ENCODE assay signal across 8 cellular contexts in the genomic region with DNA sequence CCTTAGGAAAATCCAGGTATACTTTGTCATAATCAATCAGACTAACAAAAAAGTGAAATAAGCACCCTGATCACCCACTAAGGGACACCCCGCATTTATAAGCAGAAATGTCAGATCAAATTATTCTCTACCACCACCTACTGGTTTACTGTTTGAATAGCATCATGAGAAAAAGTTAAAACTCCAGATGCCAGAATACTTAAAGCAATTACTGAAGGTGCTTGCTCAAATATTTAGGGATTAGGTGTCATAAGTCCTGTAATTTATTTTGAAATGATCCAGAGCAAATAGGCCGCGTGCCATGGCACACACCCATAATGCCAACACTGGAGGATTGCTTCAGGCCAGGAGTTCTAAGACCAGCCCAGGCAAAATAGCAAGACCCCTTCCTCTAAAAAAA. TPM values are rescaled to one million over a fixed set of nuclear protein-coding genes. Genes with fewer than 3 reads are reported as not detected.
A peak's percentile ranks its signal among the peaks of the same experiment; 100 is the strongest.
DNase-seq lines count a peak whose midpoint lies in the region; ATAC-seq, FAIRE-seq and TF ChIP-seq lines count a peak whose summit lies in the region.

No MANE protein-coding gene starts in this region.

- peaks cover 0 to 6% (median 0%) of the 10 kb centered on the region in 11 experiments; a peak in 1 of 22 replicates for H3K9me3 ChIP-seq in BLaER1 treated with 17β-estradiol and CSF1 and Interleukin-3, amounts not matched to agents 10 nM and 100 nM (replicated peaks in 1 of 11)
- H3K9me3 ChIP-seq in OCI-LY7 (ENCODE audit: low read length) (no peaks in the 10 kb centered on the region), H1 (ENCODE audit: insufficient read depth in 2 of 2, low read depth in 1 of 2, low read length in 1 of 2) (no peaks in the 10 kb centered on the region), osteoblast (ENCODE audit: low read depth, low read length) (no peaks in the 10 kb centered on the region)

- intact Hi-C loops in OCI-LY7 (cut with micrococcal nuclease; ENCODE audit: unreplicated experiment): loop anchor here (5.0 kb wide), 1 partner anchor 58 kb away; no protein-coding TSS in a partner anchor

- peak in 1 of 2 experiments; percentile 33; a peak in 3 of 4 replicates for TF ChIP-seq RAD21 in H1 (IDR thresholded peaks at IDR 0.05 in 1 of 2, conservative IDR thresholded peaks at IDR 0.05 in 1 of 2; ENCODE audit: low read depth in 2 of 2, low read length in 2 of 2)

- no peak overlapping the region for H2BK20ac ChIP-seq in H1 (ENCODE audit: low read length)

- DNase-seq in GM13977 (ENCODE audit: low spot score) (peak; percentile 48), OCI-LY7 (ENCODE audit: low spot score) (peak; percentile 63), H1 (ENCODE audit: low read depth in 1 of 2, low spot score in 2 of 2) (no peak), osteoblast (ENCODE audit: insufficient read length, low spot score, missing footprints) (no peak), cortex of kidney (lab: John Stamatoyannopoulos, UW) (no peak)

- H2BK120ac ChIP-seq in H1 (replicated peaks; ENCODE audit: low read depth, low read length): no peak overlapping the region

- TF ChIP-seq POLR2A in H1 (IDR thresholded peaks at IDR 0.05; ENCODE audit: control extremely low read depth in 1 of 2, low read depth in 2 of 2, low read length in 2 of 2): no peak

- no peak for TF ChIP-seq EP300 in H1 (IDR thresholded peaks at IDR 0.05; ENCODE audit: borderline replicate concordance in 1 of 2, low read depth in 2 of 2, low read length in 2 of 2)

- H4K91ac ChIP-seq in H1 (replicated peaks; ENCODE audit: insufficient read length, low read length): no peak overlapping the region

- 90% methylated on average over 3 of the region's 3 CpGs; no CpG with 5 or more reads in 1 of the 2 experiments for WGBS in H1 (ENCODE audit: extremely low coverage in 1 of 2, insufficient coverage in 1 of 2, insufficient read length in 1 of 2, insufficient replicate concordance in 2 of 2, low coverage in 1 of 2, low lambda C conversion rate in 2 of 2, missing lambda C conversion rate in 1 of 2), 2 experiments

- H3K79me2 ChIP-seq in OCI-LY7 (ENCODE audit: insufficient read depth, low read depth, low read length) (peaks cover 66% of the 10 kb centered on the region), H1 (ENCODE audit: control insufficient read depth in 1 of 2, insufficient read depth in 2 of 2, low read length in 2 of 2) (peaks cover 0 to 31% of the 10 kb centered on the region in 2 experiments; a peak in 2 of 4 replicates), osteoblast (ENCODE audit: insufficient read depth, low read length) (peaks cover 53% of the 10 kb centered on the region)

- CTCF ChIA-PET in OCI-LY7 (lab: Charles Lee; ENCODE audit: unreplicated experiment): no interaction called here
- CTCF ChIA-PET in H1 (lab: Charles Lee; ENCODE audit: partially characterized antibody): interaction anchor here (0.7 to 5.8 kb wide), 31 partner anchors 10 to 1587 kb away, joined by 3 to 32 read pairs (median 4); partner anchors contain the start of gene TNS4

- no peak overlapping the region for H2BK15ac ChIP-seq in H1 (ENCODE audit: low read length)

- H3K27me3 ChIP-seq in BLaER1 treated with 17β-estradiol and CSF1 and Interleukin-3, amounts not matched to agents 10 nM and 100 nM: no peaks in the 10 kb centered on the region
- H3K27me3 ChIP-seq in H1 (replicated peaks in 1 of 4; ENCODE audit: control insufficient read depth in 3 of 4, extremely low read depth in 1 of 4, insufficient read depth in 3 of 4, low read length in 3 of 4): no peaks in the 10 kb centered on the region
- no peaks in the 10 kb centered on the region for H3K27me3 ChIP-seq in osteoblast (ENCODE audit: insufficient read depth, low read length)

- H2AK5ac ChIP-seq in H1 (ENCODE audit: low read depth, low read length): no peak overlapping the region

- POLR2A ChIA-PET in OCI-LY7 (lab: Charles Lee) (interaction anchor here (1.0 kb wide), 1 partner anchor 8 kb away, joined by 3 read pairs; no protein-coding TSS in a partner anchor), H1 (lab: Charles Lee; ENCODE audit: partially characterized antibody) (interaction anchor here (0.9 to 1.0 kb wide), 2 partner anchors 50 to 52 kb away, joined by 3 read pairs; no protein-coding TSS in a partner anchor)

- FAIRE-seq in H1 (lab: Jason Lieb, UNC): no peak

- no peak overlapping the region for H2AFZ ChIP-seq in OCI-LY7 (ENCODE audit: low read length)
- no peak overlapping the region for H2AFZ ChIP-seq in H1 (ENCODE audit: low read length)
- H2AFZ ChIP-seq in osteoblast (ENCODE audit: low read length): no peak overlapping the region

- in situ Hi-C loops in GM13977 (cut with MboI; ENCODE audit: low pct_unique_long_range_greater_than_20kb, low sequenced_read_pairs, unreplicated experiment): no loop called here

- no TSS peak for BruUV-seq in OCI-LY7 (replicated peaks; lab: Mats Ljungman, UMichigan)

- H3K27ac ChIP-seq in BLaER1 treated with 17β-estradiol and CSF1 and Interleukin-3, amounts not matched to agents 10 nM and 100 nM: no peak overlapping the region
- no peak overlapping the region for H3K27ac ChIP-seq in OCI-LY7 (ENCODE audit: low read depth, low read length, poor library complexity, severe bottlenecking)
- H3K27ac ChIP-seq in H1 (ENCODE audit: low read depth, low read length): no peak overlapping the region
- H3K27ac ChIP-seq in osteoblast (ENCODE audit: low read depth, low read length): peak overlapping the region; percentile 91

- peak overlapping the region in 7 of 10 experiments; percentile 81 to 91 (median 88); a peak in 7 of 20 replicates for H3K4me3 ChIP-seq in BLaER1 treated with 17β-estradiol and CSF1 and Interleukin-3, amounts not matched to agents 10 nM and 100 nM
- peak overlapping the region; percentile 80 for H3K4me3 ChIP-seq in OCI-LY7 (ENCODE audit: low read depth, low read length, poor library complexity, severe bottlenecking)
- H3K4me3 ChIP-seq in H1 (ENCODE audit: extremely low read depth in 1 of 4, insufficient read depth in 2 of 4, low read depth in 3 of 4, low read length in 4 of 4): peak overlapping the region in 1 of 4 experiments; percentile 95; a peak in 1 of 8 replicates
- peak overlapping the region; percentile 63 for H3K4me3 ChIP-seq in osteoblast (ENCODE audit: insufficient read depth, low read length)

- no peak overlapping the region for H4K8ac ChIP-seq in H1 (ENCODE audit: extremely low read depth, insufficient read depth, low read length)

- H3K4me1 ChIP-seq in BLaER1 treated with 17β-estradiol and CSF1 and Interleukin-3, amounts not matched to agents 10 nM and 100 nM: peaks cover 38 to 58% (median 49%) of the 10 kb centered on the region in 10 experiments
- H3K4me1 ChIP-seq in OCI-LY7 (ENCODE audit: insufficient read depth, low read length, poor library complexity, severe bottlenecking) (peaks cover 26% of the 10 kb centered on the region), H1 (replicated peaks in 1 of 4; ENCODE audit: control insufficient read depth in 3 of 4, insufficient read depth in 4 of 4, low read length in 3 of 4) (peaks cover 0 to 12% (median 5%) of the 10 kb centered on the region in 4 experiments; a peak in 4 of 7 replicates), osteoblast (ENCODE audit: insufficient read depth, low read length) (peaks cover 26% of the 10 kb centered on the region)

- H3K9me2 ChIP-seq in OCI-LY7 (ENCODE audit: insufficient read depth, low read length): no peaks in the 10 kb centered on the region

- H2BK5ac ChIP-seq in H1 (ENCODE audit: low read depth, low read length): no peak overlapping the region

- H3K18ac ChIP-seq in H1 (ENCODE audit: extremely low read depth, low read length): no peak overlapping the region

- H4K5ac ChIP-seq in H1 (ENCODE audit: insufficient read length, low read depth, low read length): no peak overlapping the region

- TF ChIP-seq CTCF in GM13977 (IDR thresholded peaks at IDR 0.05; ENCODE audit: extremely low read depth, insufficient read depth, missing control alignments) (peak; percentile 38), OCI-LY7 (conservative IDR thresholded peaks at IDR 0.05; ENCODE audit: low read length) (peak; percentile 83), H1 (IDR thresholded peaks at IDR 0.05; ENCODE audit: control extremely low read depth in 1 of 3, insufficient read depth in 1 of 3, low read depth in 1 of 3, low read length in 3 of 3) (peak in 2 of 3 experiments; percentile 28 to 58; a peak in 2 of 4 replicates), osteoblast (IDR thresholded peaks at IDR 0.05; ENCODE audit: extremely low read depth, low read depth, low read length) (peak; percentile 61)

- peaks cover 0 to 62% (median 50%) of the 10 kb centered on the region in 11 experiments; a peak in 19 of 22 replicates for H3K36me3 ChIP-seq in BLaER1 treated with 17β-estradiol and CSF1 and Interleukin-3, amounts not matched to agents 10 nM and 100 nM
- H3K36me3 ChIP-seq in OCI-LY7 (ENCODE audit: insufficient read depth, low read length) (peaks cover 66% of the 10 kb centered on the region), H1 (ENCODE audit: control insufficient read depth in 2 of 4, insufficient read depth in 4 of 4, low read length in 3 of 4) (peaks cover 12 to 60% (median 36%) of the 10 kb centered on the region in 4 experiments), osteoblast (ENCODE audit: insufficient read depth, low read length) (peaks cover 20% of the 10 kb centered on the region)

- no peaks in the 10 kb centered on the region for H3K79me1 ChIP-seq in H1 (ENCODE audit: low read depth, low read length)

- no peak overlapping the region for H3K14ac ChIP-seq in H1 (ENCODE audit: insufficient read length)

- peaks cover 0 to 31% (median 12%) of the 10 kb centered on the region in 11 experiments; a peak in 8 of 22 replicates for H4K20me1 ChIP-seq in BLaER1 treated with 17β-estradiol and CSF1 and Interleukin-3, amounts not matched to agents 10 nM and 100 nM
- H4K20me1 ChIP-seq in OCI-LY7 (ENCODE audit: insufficient read depth, low read length) (peaks cover 14% of the 10 kb centered on the region; the same call in 1 of the 2 replicates), H1 (replicated peaks in 1 of 2; ENCODE audit: control insufficient read depth in 1 of 2, insufficient read depth in 2 of 2, low read length in 2 of 2) (peaks cover 3 to 5% of the 10 kb centered on the region in 2 experiments), osteoblast (ENCODE audit: insufficient read depth, low read length) (no peaks in the 10 kb centered on the region)

- H3K23ac ChIP-seq in H1 (ENCODE audit: insufficient read length): no peak overlapping the region

- ATAC-seq in GM19395 (IDR thresholded peaks at IDR 0.05; ENCODE audit: unreplicated experiment) (no peak), GM18870 (IDR thresholded peaks at IDR 0.05; ENCODE audit: unreplicated experiment) (no peak)

- H3K23me2 ChIP-seq in H1 (ENCODE audit: low read depth, low read length): peaks cover 5% of the 10 kb centered on the region

- peak overlapping the region in 8 of 11 experiments; percentile 89 to 96 (median 92); a peak in 11 of 22 replicates for H3K9ac ChIP-seq in BLaER1 treated with 17β-estradiol and CSF1 and Interleukin-3, amounts not matched to agents 10 nM and 100 nM
- no peak overlapping the region for H3K9ac ChIP-seq in H1 (replicated peaks in 1 of 4; ENCODE audit: extremely low read depth in 1 of 4, low read depth in 3 of 4, low read length in 3 of 4)

- H3K4me2 ChIP-seq in BLaER1 treated with 17β-estradiol and CSF1 and Interleukin-3, amounts not matched to agents 10 nM and 100 nM: peak overlapping the region in 10 of 11 experiments; percentile 82 to 96 (median 87); a peak in 19 of 22 replicates
- H3K4me2 ChIP-seq in OCI-LY7 (ENCODE audit: low read length) (peak overlapping the region; percentile 86), H1 (ENCODE audit: insufficient read depth in 1 of 2, low read depth in 2 of 2, low read length in 2 of 2) (no peak overlapping the region; a peak in 1 of 4 replicates), osteoblast (ENCODE audit: insufficient read depth, low read length) (peak overlapping the region; percentile 100)

- H3K4ac ChIP-seq in H1 (replicated peaks; ENCODE audit: insufficient read length, low read depth, low read length): no peak overlapping the region

- no peak overlapping the region for H3K56ac ChIP-seq in H1 (replicated peaks; ENCODE audit: insufficient read length, low read depth, low read length)

- no peak overlapping the region for H2BK12ac ChIP-seq in H1 (ENCODE audit: low read depth, low read length)

RNA-seq across cellular contexts. Expression of gene TOP2A, which starts 2.3 kb away (rescaled TPM):
- 293 and 303 TPM in 2 replicates for total RNA-seq in OCI-LY7 (2014; rRNA removed; shearing (Covaris generic))
- total RNA-seq in OCI-LY7 (2022) (340 and 442 TPM in 2 replicates), osteoblast (14.5 and 15.9 TPM in 2 replicates)
- 276 and 291 TPM in 2 replicates for total RNA-seq in H1 (2021; fragmentation: NEBNext Ultra II Directional; extraction: Animal tissue kit (Norgen Biotek cat#: 25700))
- polyA plus RNA-seq in H1 (2011; rRNA removed): 40.6 and 83.1 TPM in 2 replicates
- polyA plus RNA-seq in H1 (2011; cell fraction: cytosol; rRNA removed): 99.6 TPM
- polyA plus RNA-seq in H1 (2011; cell fraction: nucleus; rRNA removed): 30.5 TPM
- polyA plus RNA-seq in H1 (2012, experiment 1 of 2): 83.9 to 176 TPM (median 103 TPM) in 4 replicates
- 14.8 TPM for polyA plus RNA-seq in H1 (2012, experiment 2 of 2)
- 148 TPM for polyA plus RNA-seq in H1 (2013, experiment 1 of 2)
- polyA plus RNA-seq in H1 (2013, experiment 2 of 2): 143 TPM
- polyA minus RNA-seq in H1 (2011; rRNA and poly(A)+ RNA removed): 77.8 and 118 TPM in 2 replicates
- polyA minus RNA-seq in H1 (2011; cell fraction: cytosol; rRNA and poly(A)+ RNA removed): 70.7 TPM
- polyA minus RNA-seq in H1 (2011; cell fraction: nucleus; rRNA and poly(A)+ RNA removed): 82.3 TPM

RNA-seq across cellular contexts. Expression of gene IGFBP4, which starts 27.9 kb away (rescaled TPM):
- total RNA-seq in OCI-LY7 (2014; rRNA removed; shearing (Covaris generic)): not detected in 2 replicates
- total RNA-seq in OCI-LY7 (2022) (not detected in 2 replicates), osteoblast (666 and 801 TPM in 2 replicates)
- total RNA-seq in H1 (2021; fragmentation: NEBNext Ultra II Directional; extraction: Animal tissue kit (Norgen Biotek cat#: 25700)): 105 and 109 TPM in 2 replicates
- 79.9 and 85.5 TPM in 2 replicates for polyA plus RNA-seq in H1 (2011; rRNA removed)
- 68.0 TPM for polyA plus RNA-seq in H1 (2011; cell fraction: cytosol; rRNA removed)
- polyA plus RNA-seq in H1 (2011; cell fraction: nucleus; rRNA removed): 63.6 TPM
- 95.6 to 171 TPM (median 141 TPM) in 4 replicates for polyA plus RNA-seq in H1 (2012, experiment 1 of 2)
- 167 TPM for polyA plus RNA-seq in H1 (2012, experiment 2 of 2)
- 95.7 TPM for polyA plus RNA-seq in H1 (2013, experiment 1 of 2)
- 105 TPM for polyA plus RNA-seq in H1 (2013, experiment 2 of 2)
- 64.7 and 69.4 TPM in 2 replicates for polyA minus RNA-seq in H1 (2011; rRNA and poly(A)+ RNA removed)
- polyA minus RNA-seq in H1 (2011; cell fraction: cytosol; rRNA and poly(A)+ RNA removed): 60.8 TPM
- 36.3 TPM for polyA minus RNA-seq in H1 (2011; cell fraction: nucleus; rRNA and poly(A)+ RNA removed)

RNA-seq across cellular contexts. Expression of gene GJD3, which starts 50.9 kb away (rescaled TPM):
- total RNA-seq in OCI-LY7 (2014; rRNA removed; shearing (Covaris generic)): not detected in 2 replicates
- total RNA-seq in OCI-LY7 (2022) (not detected in 2 replicates), osteoblast (1.8 and 2.7 TPM in 2 replicates)
- 1.4 and 1.9 TPM in 2 replicates for total RNA-seq in H1 (2021; fragmentation: NEBNext Ultra II Directional; extraction: Animal tissue kit (Norgen Biotek cat#: 25700))
- 0.53 and 0.58 TPM in 2 replicates for polyA plus RNA-seq in H1 (2011; rRNA removed)
- 0.66 TPM for polyA plus RNA-seq in H1 (2011; cell fraction: cytosol; rRNA removed)
- polyA plus RNA-seq in H1 (2011; cell fraction: nucleus; rRNA removed): 0.90 TPM
- 0.25 TPM in 1 of 4 replicates, not detected in the others for polyA plus RNA-seq in H1 (2012, experiment 1 of 2)
- polyA plus RNA-seq in H1 (2012, experiment 2 of 2): not detected
- 0.43 TPM for polyA plus RNA-seq in H1 (2013, experiment 1 of 2)
- polyA plus RNA-seq in H1 (2013, experiment 2 of 2): 0.29 TPM
- not detected in 2 replicates for polyA minus RNA-seq in H1 (2011; rRNA and poly(A)+ RNA removed)
- 3.2 TPM for polyA minus RNA-seq in H1 (2011; cell fraction: cytosol; rRNA and poly(A)+ RNA removed)
- polyA minus RNA-seq in H1 (2011; cell fraction: nucleus; rRNA and poly(A)+ RNA removed): 1.3 TPM

Comparison
In these comparisons a context has a peak if more than half of its experiments do, and no peak if none do; other contexts are left out.
1. H3K4me2 ChIP-seq: peak in BLaER1 treated with 17β-estradiol and CSF1 and Interleukin-3, amounts not matched to agents 10 nM and 100 nM (10 of 11), OCI-LY7 (single experiment) and osteoblast (single experiment); none in H1 (0 of 2).
2. H3K9ac ChIP-seq: peak in BLaER1 treated with 17β-estradiol and CSF1 and Interleukin-3, amounts not matched to agents 10 nM and 100 nM (8 of 11); none in H1 (0 of 4).
3. DNase-seq: peak in GM13977 (single experiment) and OCI-LY7 (single experiment); none in H1 (0 of 2), osteoblast (single experiment) and cortex of kidney (single experiment).
4. RNA of gene TOP2A, which starts 2.3 kb away (total RNA-seq): 293 to 442 TPM in OCI-LY7 and 276 to 291 TPM in H1; 14.5 to 15.9 TPM in osteoblast; every median in the first group is over 10 times any median in the second.
5. RNA of gene IGFBP4, which starts 27.9 kb away (total RNA-seq): 666 to 801 TPM in osteoblast and 105 to 109 TPM in H1; not detected in OCI-LY7; every median in the first group is over 10 times any median in the second.
6. Peak in every context shown above with its lines, with median percentiles within 50 percentile points of each other: CTCF ChIP-seq.